15 cellular contexts compared by ENCODE assay signal in genomic region chr10:34474555-34474954, GRCh38.
DNase-seq lines count a peak whose midpoint lies in the region; ATAC-seq, FAIRE-seq and TF ChIP-seq lines count a peak whose summit lies in the region.
"Had no signal": no experiment of that assay in that cellular context is flagged by ENCODE, and none has a peak within 500 bp of the region (broad histone marks: within the 10 kb centered on the region; RNA-seq: fewer than 3 reads in every experiment).

No MANE protein-coding gene starts in this region.

- H3K27me3 ChIP-seq in HepG2 (ENCODE audit: control insufficient read depth in 1 of 2, insufficient read depth in 2 of 2, low read length in 2 of 2) (no peaks in the 10 kb centered on the region), right lobe of liver (no peaks in the 10 kb centered on the region), esophagus squamous epithelium (no peaks in the 10 kb centered on the region)

- WGBS in HepG2 (ENCODE audit: low lambda C conversion rate), result 96% methylated on average over 5 of the region's 5 CpGs
- WGBS in right lobe of liver (ENCODE audit: insufficient coverage, low coverage, low lambda C conversion rate, missing lambda C conversion rate), result 84% methylated on average over 5 of the region's 5 CpGs
- 78 to 80% methylated on average over 5 of the region's 5 CpGs for WGBS in esophagus squamous epithelium, 2 donors

- H3K79me2 ChIP-seq in HepG2 (ENCODE audit: insufficient read depth, low read length), result no peaks in the 10 kb centered on the region

- no peak overlapping the region for H2AFZ ChIP-seq in HepG2 (ENCODE audit: low read length)

- no peak for TF ChIP-seq POLR2A in HepG2 (IDR thresholded peaks at IDR 0.05; ENCODE audit: insufficient read depth in 1 of 2, low read depth in 2 of 2, low read length in 2 of 2)
- TF ChIP-seq POLR2A in right lobe of liver (IDR thresholded peaks at IDR 0.05), result no peak
- TF ChIP-seq POLR2A in esophagus squamous epithelium (IDR thresholded peaks at IDR 0.05), result no peak

- TF ChIP-seq RAD21 in HepG2 (CRISPR knock-in tag; IDR thresholded peaks at IDR 0.05), result no peak

- H3K4me3 ChIP-seq in HepG2 (replicated peaks in 1 of 3; ENCODE audit: insufficient read depth in 1 of 3, low read depth in 2 of 3, low read length in 3 of 3) (no peak overlapping the region), right lobe of liver (no peak overlapping the region), esophagus squamous epithelium (no peak overlapping the region)

- FAIRE-seq in HepG2 (lab: Jason Lieb, UNC), result no peak
- FAIRE-seq: H1 had no signal

- POLR2A ChIA-PET in HepG2 (lab: Yijun Ruan, JAX), result no interaction called here

- no peaks in the 10 kb centered on the region for H4K20me1 ChIP-seq in HepG2 (ENCODE audit: insufficient read depth, low read length)

- TF ChIP-seq EP300 in HepG2 (IDR thresholded peaks at IDR 0.05; ENCODE audit: low read depth in 2 of 2, low read length in 2 of 2) (no peak), HepG2 (CRISPR knock-in tag; IDR thresholded peaks at IDR 0.05; ENCODE audit: borderline replicate concordance) (no peak)

- H3K9me3 Mint-ChIP-seq in chondrocyte (ENCODE audit: low read depth) (no peaks in the 10 kb centered on the region), mesothelial cell of epicardium (no peaks in the 10 kb centered on the region)
- no peaks in the 10 kb centered on the region for H3K9me3 Mint-ChIP-seq in stimulated activated naive B cell treated with anti-CD40 and anti-IgM and Interleukin-4, amounts not matched to agents 10 μg/mL and 1 μg/mL and 100 μg/mL, for 72 hours
- H3K9me3 Mint-ChIP-seq: CD4-positive, alpha-beta memory T cell; H9 had no signal

- H3K27me3 Mint-ChIP-seq in chondrocyte (ENCODE audit: low read depth) (no peaks in the 10 kb centered on the region), mesothelial cell of epicardium (ENCODE audit: low read depth) (no peaks in the 10 kb centered on the region)
- no peaks in the 10 kb centered on the region for H3K27me3 Mint-ChIP-seq in stimulated activated naive B cell treated with anti-CD40 and anti-IgM and Interleukin-4, amounts not matched to agents 10 μg/mL and 1 μg/mL and 100 μg/mL, for 72 hours
- H3K27me3 Mint-ChIP-seq: CD4-positive, alpha-beta memory T cell had no signal

- H3K27ac Mint-ChIP-seq in chondrocyte (ENCODE audit: unreplicated experiment) (peak overlapping the region; percentile 89), mesothelial cell of epicardium (peak overlapping the region; percentile 15)
- H3K27ac Mint-ChIP-seq in stimulated activated naive B cell treated with anti-CD40 and anti-IgM and Interleukin-4, amounts not matched to agents 10 μg/mL and 1 μg/mL and 100 μg/mL, for 72 hours, result no peak overlapping the region
- H3K27ac Mint-ChIP-seq: CD4-positive, alpha-beta memory T cell had no signal

- no peak overlapping the region for H3K4me3 Mint-ChIP-seq in chondrocyte (ENCODE audit: unreplicated experiment)
- H3K4me3 Mint-ChIP-seq in mesothelial cell of epicardium, result no peak overlapping the region
- H3K4me3 Mint-ChIP-seq in stimulated activated naive B cell treated with anti-CD40 and anti-IgM and Interleukin-4, amounts not matched to agents 10 μg/mL and 1 μg/mL and 100 μg/mL, for 72 hours, result no peak overlapping the region
- H3K4me3 Mint-ChIP-seq: CD4-positive, alpha-beta memory T cell; H9 had no signal

- ATAC-seq in HepG2, result no peak
- no peak for ATAC-seq in right lobe of liver
- ATAC-seq in stimulated activated naive B cell treated with anti-CD40 and anti-IgM and Interleukin-4, amounts not matched to agents 10 μg/mL and 1 μg/mL and 100 μg/mL, for 72 hours (replicated peaks), result no peak
- ATAC-seq in HG02763 (IDR thresholded peaks at IDR 0.05; ENCODE audit: unreplicated experiment), result no peak

- peaks cover 2 to 5% of the 10 kb centered on the region in 2 experiments; a peak in 2 of 5 replicates for H3K36me3 ChIP-seq in HepG2 (replicated peaks in 1 of 2; ENCODE audit: control insufficient read depth in 1 of 2, insufficient read depth in 2 of 2, low read length in 2 of 2)
- H3K36me3 ChIP-seq in right lobe of liver, result no peaks in the 10 kb centered on the region
- peaks cover 0 to 13% (median 0%) of the 10 kb centered on the region in 3 donors for H3K36me3 ChIP-seq in esophagus squamous epithelium

- TF ChIP-seq CTCF in HepG2 (CRISPR knock-in tag; IDR thresholded peaks at IDR 0.05) (no peak), right lobe of liver (IDR thresholded peaks at IDR 0.05) (no peak), chondrocyte (IDR thresholded peaks at IDR 0.05) (no peak), mesothelial cell of epicardium (IDR thresholded peaks at IDR 0.05; ENCODE audit: unreplicated experiment) (no peak), esophagus squamous epithelium (IDR thresholded peaks at IDR 0.05) (no peak)

- H3K36me3 Mint-ChIP-seq in chondrocyte (ENCODE audit: low read depth), result peaks cover 3% of the 10 kb centered on the region
- H3K36me3 Mint-ChIP-seq in mesothelial cell of epicardium, result peaks cover 5% of the 10 kb centered on the region
- H3K36me3 Mint-ChIP-seq in stimulated activated naive B cell treated with anti-CD40 and anti-IgM and Interleukin-4, amounts not matched to agents 10 μg/mL and 1 μg/mL and 100 μg/mL, for 72 hours, result no peaks in the 10 kb centered on the region
- H3K36me3 Mint-ChIP-seq: CD4-positive, alpha-beta memory T cell had no signal

- no peaks in the 10 kb centered on the region for H3K9me3 ChIP-seq in HepG2 (ENCODE audit: low read length)
- H3K9me3 ChIP-seq in right lobe of liver, result no peaks in the 10 kb centered on the region
- H3K9me3 ChIP-seq in esophagus squamous epithelium, result no peaks in the 10 kb centered on the region

- H3K4me1 Mint-ChIP-seq in chondrocyte (ENCODE audit: low read depth), result peaks cover 24% of the 10 kb centered on the region
- peaks cover 28% of the 10 kb centered on the region for H3K4me1 Mint-ChIP-seq in mesothelial cell of epicardium
- H3K4me1 Mint-ChIP-seq in stimulated activated naive B cell treated with anti-CD40 and anti-IgM and Interleukin-4, amounts not matched to agents 10 μg/mL and 1 μg/mL and 100 μg/mL, for 72 hours, result no peaks in the 10 kb centered on the region
- H3K4me1 Mint-ChIP-seq: CD4-positive, alpha-beta memory T cell had no signal

- no peak overlapping the region for H3K9ac ChIP-seq in HepG2 (ENCODE audit: insufficient read depth, low read depth, low read length)

- in situ Hi-C loops in HepG2 (cut with HindIII; ENCODE audit: extremely low pct_ligation_motif_present, low pct_unique_long_range_greater_than_20kb), result no loop called here

- BruUV-seq in HepG2 (replicated peaks; lab: Mats Ljungman, UMichigan), result no TSS peak

- H3K4me2 ChIP-seq in HepG2 (ENCODE audit: low read depth, low read length), result no peak overlapping the region

- CTCF ChIA-PET in HepG2 (lab: Yijun Ruan, JAX; ENCODE audit: low intra/inter-chr PET ratio, low total read pairs), result no interaction called here

- peaks cover 54% of the 10 kb centered on the region for H3K4me1 ChIP-seq in HepG2 (ENCODE audit: insufficient read depth, low read length)
- H3K4me1 ChIP-seq in right lobe of liver, result peaks cover 0 to 22% (median 2%) of the 10 kb centered on the region in 4 donors
- peaks cover 0 to 10% (median 0%) of the 10 kb centered on the region in 3 donors for H3K4me1 ChIP-seq in esophagus squamous epithelium

- H3K27ac ChIP-seq in HepG2 (ENCODE audit: extremely low read length, insufficient read depth, low read length) (no peak overlapping the region), right lobe of liver (no peak overlapping the region), esophagus squamous epithelium (no peak overlapping the region)
- H3K27ac ChIP-seq: C4-2B had no signal

- DNase-seq in HepG2 (ENCODE audit: low spot score) (no peak), right lobe of liver (no peak), chondrocyte (ENCODE audit: low spot score) (no peak), mesothelial cell of epicardium (ENCODE audit: low spot score in 2 of 2, unreplicated experiment in 2 of 2) (no peak), esophagus squamous epithelium (lab: John Stamatoyannopoulos, UW) (no peak)
- no peak for DNase-seq in stimulated activated naive B cell treated with anti-CD40 and anti-IgM and Interleukin-4, amounts not matched to agents 10 μg/mL and 1 μg/mL and 100 μg/mL, for 72 hours
- DNase-seq: AML-193; CD4-positive, alpha-beta memory T cell; DMS153; DMS79 treated with DMSO at 0.1 percent for 48 hours; GF-D8; H9 had no signal

- intact Hi-C loops in HepG2 (cut with micrococcal nuclease; ENCODE audit: unreplicated experiment) (no loop called here), right lobe of liver (cut with DNase I) (no loop called here), esophagus squamous epithelium (cut with DNase I) (no loop called here)

TF ChIP-seq in HepG2, 621 proteins besides CTCF, POLR2A, EP300 and RAD21:
- TF ChIP-seq ZNF629 (CRISPR knock-in tag; conservative IDR thresholded peaks at IDR 0.05) (peak; percentile 61), HBP1 (CRISPR knock-in tag; IDR thresholded peaks at IDR 0.05; ENCODE audit: low read depth) (no peak)
